4 cellular contexts compared by ENCODE assay signal in genomic region chr1:192130865-192131264, GRCh38. TPM values are rescaled to one million over a fixed set of nuclear protein-coding genes. Genes with fewer than 3 reads are reported as not detected.
"Had no signal": no experiment of that assay in that cellular context is flagged by ENCODE, and none has a peak within 500 bp of the region (broad histone marks: within the 10 kb centered on the region; RNA-seq: fewer than 3 reads in every experiment).

No MANE protein-coding gene starts in this region.

RNA-seq across cellular contexts. Expression of gene RGS18, which starts 27.4 kb away (rescaled TPM):
- total RNA-seq: LHCN-M2, M059J, MCF 10A, NCI-H460 had no signal
